ENCODE assay signal across 17 cellular contexts in genomic region chr16:79417465-79418093, GRCh38.
DNase-seq lines count a peak whose midpoint lies in the region; ATAC-seq, FAIRE-seq and TF ChIP-seq lines count a peak whose summit lies in the region.
"Had no signal": no experiment of that assay in that cellular context is flagged by ENCODE, and none has a peak within 500 bp of the region (broad histone marks: within the 10 kb centered on the region; RNA-seq: fewer than 3 reads in every experiment).

No MANE protein-coding gene starts in this region.

- H3K4me1 ChIP-seq in liver (ENCODE audit: control insufficient read depth in 4 of 4, insufficient read depth in 4 of 4, low read length in 3 of 4) (no peaks in the 10 kb centered on the region), HepG2 (ENCODE audit: insufficient read depth, low read length) (no peaks in the 10 kb centered on the region), hepatocyte (ENCODE audit: insufficient read depth) (peaks cover 7% of the 10 kb centered on the region)

- H4K20me1 ChIP-seq in HepG2 (ENCODE audit: insufficient read depth, low read length) (no peaks in the 10 kb centered on the region), hepatocyte (ENCODE audit: insufficient read depth, poor library complexity, severe bottlenecking) (no peaks in the 10 kb centered on the region)

- H3K27me3 ChIP-seq in liver (ENCODE audit: control insufficient read depth in 4 of 4, insufficient read depth in 4 of 4, low read length in 3 of 4), result no peaks in the 10 kb centered on the region
- H3K27me3 ChIP-seq in HepG2 (ENCODE audit: control insufficient read depth in 1 of 2, insufficient read depth in 2 of 2, low read length in 2 of 2), result peaks cover 0 to 21% of the 10 kb centered on the region in 2 experiments; a peak in 3 of 5 replicates
- no peaks in the 10 kb centered on the region for H3K27me3 ChIP-seq in hepatocyte

- POLR2A ChIA-PET in HepG2 (lab: Yijun Ruan, JAX), result no interaction called here

- H3K27ac ChIP-seq in liver (ENCODE audit: low read depth in 1 of 2, low read length in 2 of 2) (no peak overlapping the region), HepG2 (ENCODE audit: extremely low read length, insufficient read depth, low read length) (no peak overlapping the region), hepatocyte (no peak overlapping the region)
- H3K27ac ChIP-seq: GM23248, PC-9 had no signal

- H2AFZ ChIP-seq in HepG2 (ENCODE audit: low read length) (no peak overlapping the region), hepatocyte (no peak overlapping the region)
- H2AFZ ChIP-seq: GM23248, PC-9 had no signal

- H3K27me3 Mint-ChIP-seq in nephron progenitor cell (ENCODE audit: low read depth, poor library complexity), result peaks cover 20% of the 10 kb centered on the region

- TF ChIP-seq RAD21 in liver (IDR thresholded peaks at IDR 0.05) (peak; percentile 44 to 47), HepG2 (CRISPR knock-in tag; IDR thresholded peaks at IDR 0.05) (no peak)

- WGBS in liver, result 58% methylated on average over 21 of the region's 21 CpGs
- WGBS in HepG2 (ENCODE audit: low lambda C conversion rate), result 57% methylated on average over 21 of the region's 21 CpGs
- WGBS in hepatocyte (ENCODE audit: low lambda C conversion rate, missing lambda C conversion rate), result 49% methylated on average over 20 of the region's 21 CpGs

- no peaks in the 10 kb centered on the region for H3K9me3 Mint-ChIP-seq in nephron progenitor cell

- no peak for DNase-seq in HepG2 (ENCODE audit: low spot score)
- DNase-seq in hepatocyte (ENCODE audit: low spot score), result no peak
- DNase-seq in nephron progenitor cell, result no peak
- no peak for DNase-seq in NCI-H2107 treated with DMSO at 0.1 percent for 48 hours (lab: John Stamatoyannopoulos, UW; ENCODE audit: unreplicated experiment)
- DNase-seq in ureter (ENCODE audit: low spot score), result no peak
- DNase-seq: DND-41, GM23248, KG1, NCI-H1417 treated with DMSO at 0.1 percent for 48 hours, NCI-H2029, NCI-H774, PC-9 had no signal

- TF ChIP-seq EP300 in HepG2 (IDR thresholded peaks at IDR 0.05; ENCODE audit: low read depth in 2 of 2, low read length in 2 of 2) (no peak), HepG2 (CRISPR knock-in tag; IDR thresholded peaks at IDR 0.05; ENCODE audit: borderline replicate concordance) (no peak)

- H3K27ac Mint-ChIP-seq in nephron progenitor cell, result peak overlapping the region; percentile 84

- BruUV-seq in HepG2 (replicated peaks; lab: Mats Ljungman, UMichigan), result no TSS peak

- no peak for TF ChIP-seq CTCF in liver (IDR thresholded peaks at IDR 0.05; ENCODE audit: low read depth, low read length, missing input control)
- TF ChIP-seq CTCF in HepG2 (CRISPR knock-in tag; IDR thresholded peaks at IDR 0.05), result no peak
- no peak for TF ChIP-seq CTCF in hepatocyte (IDR thresholded peaks at IDR 0.05; ENCODE audit: poor library complexity)
- no peak for TF ChIP-seq CTCF in nephron progenitor cell (IDR thresholded peaks at IDR 0.05)

- no peak for TF ChIP-seq POLR2A in HepG2 (IDR thresholded peaks at IDR 0.05; ENCODE audit: insufficient read depth in 1 of 2, low read depth in 2 of 2, low read length in 2 of 2)

- H3K36me3 ChIP-seq in liver (ENCODE audit: control insufficient read depth in 4 of 4, insufficient read depth in 3 of 4, low read depth in 1 of 4, low read length in 3 of 4) (no peaks in the 10 kb centered on the region), HepG2 (replicated peaks in 1 of 2; ENCODE audit: control insufficient read depth in 1 of 2, insufficient read depth in 2 of 2, low read length in 2 of 2) (no peaks in the 10 kb centered on the region), hepatocyte (replicated peaks; ENCODE audit: insufficient read depth, low read depth) (no peaks in the 10 kb centered on the region)

- intact Hi-C loops in HepG2 (cut with micrococcal nuclease; ENCODE audit: unreplicated experiment), result no loop called here

- H3K79me2 ChIP-seq in HepG2 (ENCODE audit: insufficient read depth, low read length), result no peaks in the 10 kb centered on the region
- H3K79me2 ChIP-seq in hepatocyte, result no peaks in the 10 kb centered on the region

- no peaks in the 10 kb centered on the region for H3K36me3 Mint-ChIP-seq in nephron progenitor cell (ENCODE audit: low read depth)

- H3K4me2 ChIP-seq in HepG2 (ENCODE audit: low read depth, low read length) (no peak overlapping the region), hepatocyte (peak overlapping the region; percentile 25)
- H3K4me2 ChIP-seq: PC-9 had no signal

- H3K9ac ChIP-seq in liver (ENCODE audit: low read depth in 1 of 2, low read length in 2 of 2) (no peak overlapping the region), HepG2 (ENCODE audit: insufficient read depth, low read depth, low read length) (no peak overlapping the region)
- H3K9ac ChIP-seq: GM23248 had no signal

- in situ Hi-C loops in HepG2 (cut with HindIII; ENCODE audit: extremely low pct_ligation_motif_present, low pct_unique_long_range_greater_than_20kb), result no loop called here

- H3K9me2 ChIP-seq in hepatocyte (replicated peaks; ENCODE audit: insufficient read depth), result no peaks in the 10 kb centered on the region

- no peak overlapping the region for H3K4me3 ChIP-seq in liver (ENCODE audit: low read depth in 1 of 3, low read length in 3 of 3)
- H3K4me3 ChIP-seq in HepG2 (replicated peaks in 1 of 3; ENCODE audit: insufficient read depth in 1 of 3, low read depth in 2 of 3, low read length in 3 of 3), result no peak overlapping the region
- no peak overlapping the region for H3K4me3 ChIP-seq in hepatocyte
- H3K4me3 ChIP-seq: GM23248, PC-9 had no signal

- H3K9me3 ChIP-seq in liver (ENCODE audit: control insufficient read depth in 4 of 4, low read length in 3 of 4) (no peaks in the 10 kb centered on the region), HepG2 (ENCODE audit: low read length) (no peaks in the 10 kb centered on the region), hepatocyte (ENCODE audit: low read depth) (no peaks in the 10 kb centered on the region)

- FAIRE-seq in HepG2 (lab: Jason Lieb, UNC), result no peak
- FAIRE-seq: G401.6, GM18507 had no signal

- peak overlapping the region; percentile 7 for H3K4me3 Mint-ChIP-seq in nephron progenitor cell

- H3K4me1 Mint-ChIP-seq in nephron progenitor cell, result peaks cover 63% of the 10 kb centered on the region

- ATAC-seq in HepG2 (no peak), HG02588 (IDR thresholded peaks at IDR 0.05; ENCODE audit: unreplicated experiment) (no peak), GM21723 (IDR thresholded peaks at IDR 0.05; ENCODE audit: unreplicated experiment) (no peak)

- CTCF ChIA-PET in HepG2 (lab: Yijun Ruan, JAX; ENCODE audit: low intra/inter-chr PET ratio, low total read pairs), result no interaction called here

TF ChIP-seq in liver, 16 proteins besides CTCF, POLR2A, EP300 and RAD21:
- TF ChIP-seq RXRA (IDR thresholded peaks at IDR 0.05), result peak in 1 of 2 donors; percentile 15
- no peak for TF ChIP-seq EGR1 (IDR thresholded peaks at IDR 0.05; ENCODE audit: low read depth in 2 of 2)
- peak; percentile 77 for TF ChIP-seq NR2F2 (IDR thresholded peaks at IDR 0.05)
- no peak for TF ChIP-seq ATF3 (IDR thresholded peaks at IDR 0.05)
- no peak for TF ChIP-seq GABPA (IDR thresholded peaks at IDR 0.05 in 1 of 2, conservative IDR thresholded peaks at IDR 0.05 in 1 of 2)
- TF ChIP-seq, protein P1, sequence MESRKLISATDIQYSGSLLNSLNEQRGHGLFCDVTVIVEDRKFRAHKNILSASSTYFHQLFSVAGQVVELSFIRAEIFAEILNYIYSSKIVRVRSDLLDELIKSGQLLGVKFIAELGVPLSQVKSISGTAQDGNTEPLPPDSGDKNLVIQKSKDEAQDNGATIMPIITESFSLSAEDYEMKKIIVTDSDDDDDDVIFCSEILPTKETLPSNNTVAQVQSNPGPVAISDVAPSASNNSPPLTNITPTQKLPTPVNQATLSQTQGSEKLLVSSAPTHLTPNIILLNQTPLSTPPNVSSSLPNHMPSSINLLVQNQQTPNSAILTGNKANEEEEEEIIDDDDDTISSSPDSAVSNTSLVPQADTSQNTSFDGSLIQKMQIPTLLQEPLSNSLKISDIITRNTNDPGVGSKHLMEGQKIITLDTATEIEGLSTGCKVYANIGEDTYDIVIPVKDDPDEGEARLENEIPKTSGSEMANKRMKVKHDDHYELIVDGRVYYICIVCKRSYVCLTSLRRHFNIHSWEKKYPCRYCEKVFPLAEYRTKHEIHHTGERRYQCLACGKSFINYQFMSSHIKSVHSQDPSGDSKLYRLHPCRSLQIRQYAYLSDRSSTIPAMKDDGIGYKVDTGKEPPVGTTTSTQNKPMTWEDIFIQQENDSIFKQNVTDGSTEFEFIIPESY (IDR thresholded peaks at IDR 0.05), result no peak

TF ChIP-seq in HepG2, 621 proteins besides CTCF, POLR2A, EP300 and RAD21 (continues in another document):
- TF ChIP-seq TOE1 (CRISPR knock-in tag; IDR thresholded peaks at IDR 0.05), result no peak
- TF ChIP-seq ZMAT5 (CRISPR knock-in tag; IDR thresholded peaks at IDR 0.05; ENCODE audit: borderline replicate concordance, low read depth), result no peak
- no peak for TF ChIP-seq ZBTB43 (CRISPR knock-in tag; conservative IDR thresholded peaks at IDR 0.05)
- no peak for TF ChIP-seq NPAS2 (CRISPR knock-in tag; IDR thresholded peaks at IDR 0.05; ENCODE audit: borderline replicate concordance)
